In the genomic region with DNA sequence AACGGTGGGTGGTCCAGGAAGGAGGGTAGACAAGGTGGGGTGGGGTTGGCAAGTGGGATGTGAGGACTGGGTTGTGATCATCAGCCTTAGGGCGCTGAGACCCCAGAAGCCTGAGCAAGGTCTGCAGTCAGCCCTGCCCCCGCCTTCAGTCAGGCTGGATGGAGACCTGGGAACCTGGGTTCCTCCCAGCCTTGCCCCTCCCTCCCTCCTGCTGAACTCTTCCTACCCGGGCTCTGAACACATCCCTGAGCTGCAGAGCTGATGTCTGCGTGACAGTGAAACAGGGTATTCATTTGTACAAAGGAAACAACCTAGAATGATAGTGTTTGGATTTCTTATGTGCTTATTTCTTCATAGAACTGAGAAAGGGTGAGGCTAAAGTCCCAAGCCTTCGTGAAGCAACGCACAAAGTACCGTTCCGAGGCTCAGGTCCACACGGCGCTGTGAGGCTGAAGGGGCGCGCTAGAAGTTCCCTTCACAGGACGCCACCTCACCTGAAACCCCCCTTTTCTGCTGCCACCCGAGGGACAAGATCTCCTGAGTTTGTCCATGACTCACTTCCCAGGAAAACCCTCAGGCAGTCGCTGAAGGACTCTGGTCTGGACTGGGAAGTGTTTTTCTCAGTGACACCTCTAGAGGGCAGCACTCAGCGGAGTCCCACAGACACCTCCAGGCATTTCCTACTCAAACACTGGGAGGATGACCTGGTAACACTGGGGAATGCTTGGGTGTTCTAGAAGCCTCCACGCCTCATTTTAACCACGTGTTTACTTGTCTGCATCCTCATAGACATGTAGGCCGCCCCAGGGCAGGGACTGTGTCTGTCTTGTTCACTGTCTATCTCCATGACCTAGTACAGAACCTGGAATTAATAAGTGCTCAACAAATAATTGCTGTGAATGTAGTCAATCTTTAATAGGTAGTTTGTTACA, we compare ENCODE assay signal across 9 cellular contexts. TPM values are rescaled to one million over a fixed set of nuclear protein-coding genes. Genes with fewer than 3 reads are reported as not detected.
DNase-seq lines count a peak whose midpoint lies in the region; ATAC-seq and TF ChIP-seq lines count a peak whose summit lies in the region.
"Had no signal": no experiment of that assay in that cellular context is flagged by ENCODE, and none has a peak within 500 bp of the region (broad histone marks: within the 10 kb centered on the region; RNA-seq: fewer than 3 reads in every experiment).

No MANE protein-coding gene starts in this region.

- no peak overlapping the region for H3K18ac ChIP-seq in IMR-90 (ENCODE audit: low read depth, low read length)

- no peak overlapping the region; the same call in 2 of the 3 replicates for H2BK15ac ChIP-seq in IMR-90 (ENCODE audit: low read depth, low read length)

- no peaks in the 10 kb centered on the region for H3F3A ChIP-seq in smooth muscle cell (ENCODE audit: low read depth)

- H4K20me1 ChIP-seq in IMR-90 (ENCODE audit: insufficient read depth, low read length) (no peaks in the 10 kb centered on the region), smooth muscle cell (ENCODE audit: low read depth) (no peaks in the 10 kb centered on the region)

- H3K79me2 ChIP-seq in smooth muscle cell (ENCODE audit: low read depth), result no peaks in the 10 kb centered on the region

- POLR2A ChIA-PET in IMR-90 (lab: Charles Lee; ENCODE audit: unreplicated experiment), result no interaction called here

- no TSS peak for BruUV-seq in IMR-90 (replicated peaks; lab: Mats Ljungman, UMichigan)

- in situ Hi-C loops in IMR-90 (cut with MboI; ENCODE audit: low sequenced_read_pairs), result no loop called here

- H4K8ac ChIP-seq in IMR-90 (ENCODE audit: low read depth in 2 of 2, low read length in 2 of 2), result no peak overlapping the region

- no CpG with 5 or more reads among the region's 20 CpGs for WGBS in IMR-90 (ENCODE audit: extremely low coverage in 2 of 2, insufficient read length in 1 of 2), 2 experiments
- WGBS in smooth muscle cell (ENCODE audit: low lambda C conversion rate), result 64% methylated on average over 20 of the region's 20 CpGs

- peak; percentile 59 for TF ChIP-seq RAD21 in IMR-90 (IDR thresholded peaks at IDR 0.05; ENCODE audit: low read length)

- H3K56ac ChIP-seq in IMR-90 (ENCODE audit: extremely low read depth, insufficient read depth, low read length), result no peak overlapping the region

- H2BK120ac ChIP-seq in IMR-90 (ENCODE audit: low read depth, low read length), result no peak overlapping the region

- H3K9ac ChIP-seq in IMR-90 (ENCODE audit: low read depth, low read length), result no peak overlapping the region
- no peak overlapping the region for H3K9ac ChIP-seq in SK-N-MC (ENCODE audit: insufficient read length)
- H3K9ac ChIP-seq in smooth muscle cell (ENCODE audit: low read depth), result no peak overlapping the region

- no peak overlapping the region for H2BK5ac ChIP-seq in IMR-90 (ENCODE audit: low read depth, low read length, poor library complexity, severe bottlenecking)

- CTCF ChIA-PET in IMR-90 (lab: Yijun Ruan, JAX), result interaction anchor here (0.6 kb wide), 1 partner anchor 164 kb away, joined by 3 read pairs; no protein-coding TSS in a partner anchor

- peak; percentile 59 for TF ChIP-seq CTCF in IMR-90 (conservative IDR thresholded peaks at IDR 0.05; ENCODE audit: low read depth, low read length)
- peak; percentile 69 for TF ChIP-seq CTCF in smooth muscle cell (IDR thresholded peaks at IDR 0.05; ENCODE audit: borderline replicate concordance, insufficient read depth, poor library complexity, severe bottlenecking)

- TF ChIP-seq POLR2A in IMR-90 (IDR thresholded peaks at IDR 0.05; ENCODE audit: low read depth, low read length), result no peak

- H3K4me2 ChIP-seq in IMR-90 (ENCODE audit: low read depth, low read length) (no peak overlapping the region), smooth muscle cell (no peak overlapping the region)

- H2BK20ac ChIP-seq in IMR-90 (ENCODE audit: low read depth, low read length), result no peak overlapping the region

- H3K79me1 ChIP-seq in IMR-90 (ENCODE audit: low read depth in 1 of 2, low read length in 2 of 2), result no peaks in the 10 kb centered on the region

- DNase-seq in COLO829 (ENCODE audit: low spot score) (peak; percentile 81), IMR-90 (peak; percentile 62), SK-N-MC (ENCODE audit: low read depth, low spot score) (peak; percentile 20), left cardiac atrium (peak; percentile 29), smooth muscle cell (lab: John Stamatoyannopoulos, UW; ENCODE audit: unreplicated experiment) (peak; percentile 5)
- peak; percentile 30 for DNase-seq in activated naive CD4-positive, alpha-beta T cell treated with anti-CD3 and anti-CD28 coated beads, Interleukin-2, amount 50 U/mL, for 16 hours

- no peaks in the 10 kb centered on the region for H3K9me3 ChIP-seq in IMR-90 (ENCODE audit: control insufficient read depth, insufficient read depth, low read length)
- no peaks in the 10 kb centered on the region for H3K9me3 ChIP-seq in SK-N-MC (ENCODE audit: low read depth, low read length)
- H3K9me3 ChIP-seq in smooth muscle cell (replicated peaks; ENCODE audit: low read depth), result no peaks in the 10 kb centered on the region

- H3K27me3 ChIP-seq in IMR-90 (ENCODE audit: control insufficient read depth, insufficient read depth, low read length), result peaks cover 10% of the 10 kb centered on the region
- no peaks in the 10 kb centered on the region for H3K27me3 ChIP-seq in smooth muscle cell (ENCODE audit: low read depth)

- H3K9me1 ChIP-seq in IMR-90 (ENCODE audit: insufficient read depth, low read length), result no peaks in the 10 kb centered on the region; the same call in 1 of the 2 replicates

- H2AK5ac ChIP-seq in IMR-90 (ENCODE audit: low read depth, low read length), result peak overlapping the region; percentile 24

- H3K4me3 ChIP-seq in IMR-90 (ENCODE audit: insufficient read depth, low read depth, low read length) (no peak overlapping the region), SK-N-MC (no peak overlapping the region), smooth muscle cell (no peak overlapping the region)

- peak overlapping the region; percentile 78 for H2AK9ac ChIP-seq in IMR-90 (replicated peaks; ENCODE audit: low read depth, low read length, poor library complexity)

- no peak overlapping the region for H4K5ac ChIP-seq in IMR-90 (ENCODE audit: low read depth, low read length)

- H3K27ac ChIP-seq in IMR-90 (ENCODE audit: insufficient read depth, low read length) (no peak overlapping the region), SK-N-MC (no peak overlapping the region), smooth muscle cell (ENCODE audit: low read depth) (no peak overlapping the region)

- H3K36me3 ChIP-seq in IMR-90 (ENCODE audit: control insufficient read depth, insufficient read depth, low read length), result no peaks in the 10 kb centered on the region
- no peaks in the 10 kb centered on the region for H3K36me3 ChIP-seq in SK-N-MC (ENCODE audit: insufficient read depth, low read length)
- H3K36me3 ChIP-seq in smooth muscle cell (ENCODE audit: low read depth), result no peaks in the 10 kb centered on the region

- dilution Hi-C loops in IMR-90 (cut with HindIII; ENCODE audit: low sequenced_read_pairs, unreplicated experiment), result no loop called here

- no peak overlapping the region for H3K23ac ChIP-seq in IMR-90 (ENCODE audit: low read depth, low read length)

- peak; percentile 80 for ATAC-seq in GM19463 (IDR thresholded peaks at IDR 0.05; ENCODE audit: unreplicated experiment)
- peak; percentile 98 for ATAC-seq in IMR-90 (ENCODE audit: low read depth)
- peak; percentile 50 to 69 for ATAC-seq in left cardiac atrium
- no peak for ATAC-seq in HG02981 (IDR thresholded peaks at IDR 0.05; ENCODE audit: unreplicated experiment)

- intact Hi-C loops in IMR-90 (cut with micrococcal nuclease), result loop anchor here (5.0 kb wide), 1 partner anchor 158 kb away; the partner anchor contains the start of gene GSTA4
- intact Hi-C loops in left cardiac atrium (cut with DNase I), result no loop called here

- H3K14ac ChIP-seq in IMR-90 (replicated peaks; ENCODE audit: low read depth, low read length), result no peak overlapping the region

- no peak overlapping the region for H3K4ac ChIP-seq in IMR-90 (ENCODE audit: low read depth, low read length)

- H3K4me1 ChIP-seq in IMR-90 (ENCODE audit: control insufficient read depth, insufficient read depth, low read length) (no peaks in the 10 kb centered on the region), smooth muscle cell (ENCODE audit: low read depth) (no peaks in the 10 kb centered on the region)

- peak overlapping the region; percentile 75 for H2AFZ ChIP-seq in IMR-90 (replicated peaks; ENCODE audit: low read length, poor library complexity)
- H2AFZ ChIP-seq in smooth muscle cell (ENCODE audit: low read depth), result no peak overlapping the region

- H4K91ac ChIP-seq in IMR-90 (ENCODE audit: insufficient read depth, low read depth, low read length), result no peak overlapping the region

TF ChIP-seq in IMR-90, 13 proteins besides CTCF, POLR2A, EP300 and RAD21:
- peak; percentile 40 for TF ChIP-seq SMC3 (IDR thresholded peaks at IDR 0.05; ENCODE audit: low read depth, low read length)
- TF ChIP-seq FOS (IDR thresholded peaks at IDR 0.05; ENCODE audit: low read depth, low read length), result 0 out of 2 replicates have a peak, but pooled peaks have one; percentile 7
- no peak for TF ChIP-seq BHLHE40 (IDR thresholded peaks at IDR 0.05; ENCODE audit: low read depth, low read length)
TF ChIP-seq in IMR-90: peak in this region for 2.

RNA-seq across cellular contexts. Expression of gene GSTA5, which starts 1.2 kb away (rescaled TPM):
- total RNA-seq in IMR-90 (2012; rRNA removed), result not detected in 2 replicates
- polyA plus RNA-seq in IMR-90 (2012; rRNA removed), result not detected in 2 replicates
- not detected in 2 replicates for polyA plus RNA-seq in IMR-90 (2012; cell fraction: cytosol; rRNA removed)
- polyA plus RNA-seq in IMR-90 (2012; cell fraction: nucleus; rRNA removed; ENCODE audit: low replicate concordance), result not detected in 2 replicates
- total RNA-seq in left cardiac atrium, result not detected
- not detected in 2 replicates for total RNA-seq in smooth muscle cell
- polyA plus RNA-seq in smooth muscle cell, result not detected in 2 replicates
- total RNA-seq: T-helper 2 cell treated with Interferon-gamma antibody and Interleukin-4, amounts not matched to agents 100 ng/mL and 5 ng/mL, for 36 hours had no signal

RNA-seq across cellular contexts. Expression of gene GSTA1, which starts 35.8 kb away (rescaled TPM):
- total RNA-seq in IMR-90 (2012; rRNA removed), result 0.18 and 0.28 TPM in 2 replicates
- polyA plus RNA-seq in IMR-90 (2012; rRNA removed), result 0.31 and 0.32 TPM in 2 replicates
- 0.05 and 0.10 TPM in 2 replicates for polyA plus RNA-seq in IMR-90 (2012; cell fraction: cytosol; rRNA removed)
- not detected in 2 replicates for polyA plus RNA-seq in IMR-90 (2012; cell fraction: nucleus; rRNA removed; ENCODE audit: low replicate concordance)
- not detected for total RNA-seq in left cardiac atrium
- total RNA-seq in smooth muscle cell, result 2.1 and 2.2 TPM in 2 replicates
- polyA plus RNA-seq in smooth muscle cell, result 1.8 and 4.0 TPM in 2 replicates
- total RNA-seq: T-helper 2 cell treated with Interferon-gamma antibody and Interleukin-4, amounts not matched to agents 100 ng/mL and 5 ng/mL, for 36 hours had no signal

Comparison
In these comparisons a context has a peak if more than half of its experiments do, and no peak if none do; other contexts are left out.
1. DNase-seq: peak in every context shown above with its lines; median percentile 81 in COLO829; 62 in IMR-90; 30 in activated naive CD4-positive, alpha-beta T cell treated with anti-CD3 and anti-CD28 coated beads, Interleukin-2, amount 50 U/mL, for 16 hours; 29 in left cardiac atrium; 20 in SK-N-MC; 5 in smooth muscle cell.